ENCODE assay signal across 1 cellular context in the genomic region with DNA sequence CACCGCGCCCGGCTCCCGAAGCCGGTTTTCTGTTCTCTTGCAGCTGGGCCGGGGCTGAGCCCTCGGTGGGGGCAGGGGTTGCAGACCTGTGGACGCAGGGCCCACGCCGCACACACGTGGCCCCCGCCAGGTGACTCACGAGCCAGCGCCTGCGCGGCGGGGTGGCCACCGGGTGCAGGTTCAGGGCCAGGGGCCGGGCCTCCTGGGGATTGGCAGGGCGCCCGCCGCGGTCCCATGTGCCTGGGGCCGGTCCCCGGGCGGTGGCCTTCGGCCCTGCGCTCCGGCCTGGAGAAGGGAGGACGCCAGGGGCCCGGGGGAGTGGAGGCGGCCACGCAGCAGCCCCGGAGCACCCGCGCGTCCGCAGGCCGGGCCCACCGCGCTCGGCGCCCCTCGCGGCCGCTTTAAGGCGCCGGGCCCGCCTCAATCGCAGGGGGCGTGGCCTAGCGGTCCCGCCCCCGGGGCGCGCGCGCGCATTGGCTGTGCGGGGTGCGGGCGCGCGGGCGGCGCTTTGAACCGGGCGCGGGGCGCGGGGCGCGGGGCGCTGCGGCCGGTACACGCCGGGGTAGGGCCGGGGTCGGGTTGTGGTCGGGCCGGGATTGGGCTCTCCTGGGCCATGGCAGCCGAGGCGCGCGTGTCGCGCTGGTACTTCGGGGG.
TF ChIP-seq lines count a peak whose summit lies in the region.

A gene with protein sequence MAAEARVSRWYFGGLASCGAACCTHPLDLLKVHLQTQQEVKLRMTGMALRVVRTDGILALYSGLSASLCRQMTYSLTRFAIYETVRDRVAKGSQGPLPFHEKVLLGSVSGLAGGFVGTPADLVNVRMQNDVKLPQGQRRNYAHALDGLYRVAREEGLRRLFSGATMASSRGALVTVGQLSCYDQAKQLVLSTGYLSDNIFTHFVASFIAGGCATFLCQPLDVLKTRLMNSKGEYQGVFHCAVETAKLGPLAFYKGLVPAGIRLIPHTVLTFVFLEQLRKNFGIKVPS (plus strand): TSS at position 471 of the 654 bp plus-strand sequence. CDS start 143 bp downstream, at position 614.

TF ChIP-seq in HEK293, 187 proteins besides CTCF, POLR2A, EP300 and RAD21 (continued from another document and continues in another):
- TF ChIP-seq ZNF560 (tag by site-specific recombination; IDR thresholded peaks at IDR 0.05; ENCODE audit: borderline replicate concordance), result no peak
- TF ChIP-seq KLF16 (tag by site-specific recombination; IDR thresholded peaks at IDR 0.05), result peak; percentile 64; the same call in 1 of the 2 replicates
- peak; percentile 54; the same call in 1 of the 2 replicates for TF ChIP-seq ZBTB17 (tag by site-specific recombination; IDR thresholded peaks at IDR 0.05)
- TF ChIP-seq RBAK (tag by site-specific recombination; IDR thresholded peaks at IDR 0.05), result no peak
- TF ChIP-seq ZNF600 (tag by site-specific recombination; IDR thresholded peaks at IDR 0.05), result no peak
- TF ChIP-seq, protein P1, sequence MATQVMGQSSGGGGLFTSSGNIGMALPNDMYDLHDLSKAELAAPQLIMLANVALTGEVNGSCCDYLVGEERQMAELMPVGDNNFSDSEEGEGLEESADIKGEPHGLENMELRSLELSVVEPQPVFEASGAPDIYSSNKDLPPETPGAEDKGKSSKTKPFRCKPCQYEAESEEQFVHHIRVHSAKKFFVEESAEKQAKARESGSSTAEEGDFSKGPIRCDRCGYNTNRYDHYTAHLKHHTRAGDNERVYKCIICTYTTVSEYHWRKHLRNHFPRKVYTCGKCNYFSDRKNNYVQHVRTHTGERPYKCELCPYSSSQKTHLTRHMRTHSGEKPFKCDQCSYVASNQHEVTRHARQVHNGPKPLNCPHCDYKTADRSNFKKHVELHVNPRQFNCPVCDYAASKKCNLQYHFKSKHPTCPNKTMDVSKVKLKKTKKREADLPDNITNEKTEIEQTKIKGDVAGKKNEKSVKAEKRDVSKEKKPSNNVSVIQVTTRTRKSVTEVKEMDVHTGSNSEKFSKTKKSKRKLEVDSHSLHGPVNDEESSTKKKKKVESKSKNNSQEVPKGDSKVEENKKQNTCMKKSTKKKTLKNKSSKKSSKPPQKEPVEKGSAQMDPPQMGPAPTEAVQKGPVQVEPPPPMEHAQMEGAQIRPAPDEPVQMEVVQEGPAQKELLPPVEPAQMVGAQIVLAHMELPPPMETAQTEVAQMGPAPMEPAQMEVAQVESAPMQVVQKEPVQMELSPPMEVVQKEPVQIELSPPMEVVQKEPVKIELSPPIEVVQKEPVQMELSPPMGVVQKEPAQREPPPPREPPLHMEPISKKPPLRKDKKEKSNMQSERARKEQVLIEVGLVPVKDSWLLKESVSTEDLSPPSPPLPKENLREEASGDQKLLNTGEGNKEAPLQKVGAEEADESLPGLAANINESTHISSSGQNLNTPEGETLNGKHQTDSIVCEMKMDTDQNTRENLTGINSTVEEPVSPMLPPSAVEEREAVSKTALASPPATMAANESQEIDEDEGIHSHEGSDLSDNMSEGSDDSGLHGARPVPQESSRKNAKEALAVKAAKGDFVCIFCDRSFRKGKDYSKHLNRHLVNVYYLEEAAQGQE (tag by site-specific recombination; IDR thresholded peaks at IDR 0.05), result no peak
- TF ChIP-seq ZNF19 (tag by site-specific recombination; IDR thresholded peaks at IDR 0.05; ENCODE audit: low read depth), result no peak
- TF ChIP-seq, protein P2, sequence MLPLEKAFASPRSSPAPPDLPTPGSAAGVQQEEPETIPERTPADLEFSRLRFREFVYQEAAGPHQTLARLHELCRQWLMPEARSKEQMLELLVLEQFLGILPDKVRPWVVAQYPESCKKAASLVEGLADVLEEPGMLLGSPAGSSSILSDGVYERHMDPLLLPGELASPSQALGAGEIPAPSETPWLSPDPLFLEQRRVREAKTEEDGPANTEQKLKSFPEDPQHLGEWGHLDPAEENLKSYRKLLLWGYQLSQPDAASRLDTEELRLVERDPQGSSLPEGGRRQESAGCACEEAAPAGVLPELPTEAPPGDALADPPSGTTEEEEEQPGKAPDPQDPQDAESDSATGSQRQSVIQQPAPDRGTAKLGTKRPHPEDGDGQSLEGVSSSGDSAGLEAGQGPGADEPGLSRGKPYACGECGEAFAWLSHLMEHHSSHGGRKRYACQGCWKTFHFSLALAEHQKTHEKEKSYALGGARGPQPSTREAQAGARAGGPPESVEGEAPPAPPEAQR (tag by site-specific recombination; IDR thresholded peaks at IDR 0.05), result no peak
- no peak for TF ChIP-seq ZNF404 (tag by site-specific recombination; IDR thresholded peaks at IDR 0.05)
- no peak for TF ChIP-seq ZNF664 (tag by site-specific recombination; IDR thresholded peaks at IDR 0.05)
- no peak for TF ChIP-seq ZNF175 (tag by site-specific recombination; IDR thresholded peaks at IDR 0.05)
- TF ChIP-seq ZNF184 (tag by site-specific recombination; IDR thresholded peaks at IDR 0.05), result 0 out of 2 replicates have a peak, but pooled peaks have one; percentile 53
- TF ChIP-seq, protein P3, sequence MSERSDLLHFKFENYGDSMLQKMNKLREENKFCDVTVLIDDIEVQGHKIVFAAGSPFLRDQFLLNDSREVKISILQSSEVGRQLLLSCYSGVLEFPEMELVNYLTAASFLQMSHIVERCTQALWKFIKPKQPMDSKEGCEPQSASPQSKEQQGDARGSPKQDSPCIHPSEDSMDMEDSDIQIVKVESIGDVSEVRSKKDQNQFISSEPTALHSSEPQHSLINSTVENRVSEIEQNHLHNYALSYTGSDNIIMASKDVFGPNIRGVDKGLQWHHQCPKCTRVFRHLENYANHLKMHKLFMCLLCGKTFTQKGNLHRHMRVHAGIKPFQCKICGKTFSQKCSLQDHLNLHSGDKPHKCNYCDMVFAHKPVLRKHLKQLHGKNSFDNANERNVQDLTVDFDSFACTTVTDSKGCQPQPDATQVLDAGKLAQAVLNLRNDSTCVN (tag by site-specific recombination; optimal IDR thresholded peaks at IDR 0.05), result peak; percentile 62
- TF ChIP-seq, protein P4, sequence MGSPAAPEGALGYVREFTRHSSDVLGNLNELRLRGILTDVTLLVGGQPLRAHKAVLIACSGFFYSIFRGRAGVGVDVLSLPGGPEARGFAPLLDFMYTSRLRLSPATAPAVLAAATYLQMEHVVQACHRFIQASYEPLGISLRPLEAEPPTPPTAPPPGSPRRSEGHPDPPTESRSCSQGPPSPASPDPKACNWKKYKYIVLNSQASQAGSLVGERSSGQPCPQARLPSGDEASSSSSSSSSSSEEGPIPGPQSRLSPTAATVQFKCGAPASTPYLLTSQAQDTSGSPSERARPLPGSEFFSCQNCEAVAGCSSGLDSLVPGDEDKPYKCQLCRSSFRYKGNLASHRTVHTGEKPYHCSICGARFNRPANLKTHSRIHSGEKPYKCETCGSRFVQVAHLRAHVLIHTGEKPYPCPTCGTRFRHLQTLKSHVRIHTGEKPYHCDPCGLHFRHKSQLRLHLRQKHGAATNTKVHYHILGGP (tag by site-specific recombination; IDR thresholded peaks at IDR 0.05), result no peak
- TF ChIP-seq, protein P5, sequence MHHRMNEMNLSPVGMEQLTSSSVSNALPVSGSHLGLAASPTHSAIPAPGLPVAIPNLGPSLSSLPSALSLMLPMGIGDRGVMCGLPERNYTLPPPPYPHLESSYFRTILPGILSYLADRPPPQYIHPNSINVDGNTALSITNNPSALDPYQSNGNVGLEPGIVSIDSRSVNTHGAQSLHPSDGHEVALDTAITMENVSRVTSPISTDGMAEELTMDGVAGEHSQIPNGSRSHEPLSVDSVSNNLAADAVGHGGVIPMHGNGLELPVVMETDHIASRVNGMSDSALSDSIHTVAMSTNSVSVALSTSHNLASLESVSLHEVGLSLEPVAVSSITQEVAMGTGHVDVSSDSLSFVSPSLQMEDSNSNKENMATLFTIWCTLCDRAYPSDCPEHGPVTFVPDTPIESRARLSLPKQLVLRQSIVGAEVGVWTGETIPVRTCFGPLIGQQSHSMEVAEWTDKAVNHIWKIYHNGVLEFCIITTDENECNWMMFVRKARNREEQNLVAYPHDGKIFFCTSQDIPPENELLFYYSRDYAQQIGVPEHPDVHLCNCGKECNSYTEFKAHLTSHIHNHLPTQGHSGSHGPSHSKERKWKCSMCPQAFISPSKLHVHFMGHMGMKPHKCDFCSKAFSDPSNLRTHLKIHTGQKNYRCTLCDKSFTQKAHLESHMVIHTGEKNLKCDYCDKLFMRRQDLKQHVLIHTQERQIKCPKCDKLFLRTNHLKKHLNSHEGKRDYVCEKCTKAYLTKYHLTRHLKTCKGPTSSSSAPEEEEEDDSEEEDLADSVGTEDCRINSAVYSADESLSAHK (tag by site-specific recombination; IDR thresholded peaks at IDR 0.05), result no peak
- TF ChIP-seq, protein P6, sequence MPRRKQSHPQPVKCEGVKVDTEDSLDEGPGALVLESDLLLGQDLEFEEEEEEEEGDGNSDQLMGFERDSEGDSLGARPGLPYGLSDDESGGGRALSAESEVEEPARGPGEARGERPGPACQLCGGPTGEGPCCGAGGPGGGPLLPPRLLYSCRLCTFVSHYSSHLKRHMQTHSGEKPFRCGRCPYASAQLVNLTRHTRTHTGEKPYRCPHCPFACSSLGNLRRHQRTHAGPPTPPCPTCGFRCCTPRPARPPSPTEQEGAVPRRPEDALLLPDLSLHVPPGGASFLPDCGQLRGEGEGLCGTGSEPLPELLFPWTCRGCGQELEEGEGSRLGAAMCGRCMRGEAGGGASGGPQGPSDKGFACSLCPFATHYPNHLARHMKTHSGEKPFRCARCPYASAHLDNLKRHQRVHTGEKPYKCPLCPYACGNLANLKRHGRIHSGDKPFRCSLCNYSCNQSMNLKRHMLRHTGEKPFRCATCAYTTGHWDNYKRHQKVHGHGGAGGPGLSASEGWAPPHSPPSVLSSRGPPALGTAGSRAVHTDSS (tag by site-specific recombination; IDR thresholded peaks at IDR 0.05), result no peak; the same call in 1 of the 2 replicates
- peak; percentile 55; the same call in 1 of the 2 replicates for TF ChIP-seq IKZF3 (tag by site-specific recombination; IDR thresholded peaks at IDR 0.05)
- TF ChIP-seq ZNF266 (tag by site-specific recombination; IDR thresholded peaks at IDR 0.05; ENCODE audit: low read depth), result no peak
- TF ChIP-seq WT1 (tag by site-specific recombination; IDR thresholded peaks at IDR 0.05), result 0 out of 2 replicates have a peak, but pooled peaks have one; percentile 9
- no peak for TF ChIP-seq ZNF785 (tag by site-specific recombination; IDR thresholded peaks at IDR 0.05)
- TF ChIP-seq ZNF510 (tag by site-specific recombination; IDR thresholded peaks at IDR 0.05; ENCODE audit: insufficient replicate concordance), result no peak
- TF ChIP-seq EGR2 (tag by site-specific recombination; IDR thresholded peaks at IDR 0.05; ENCODE audit: low read depth), result peak; percentile 58
- TF ChIP-seq ZNF433 (tag by site-specific recombination; IDR thresholded peaks at IDR 0.05; ENCODE audit: low read depth), result no peak
- TF ChIP-seq, protein P7, sequence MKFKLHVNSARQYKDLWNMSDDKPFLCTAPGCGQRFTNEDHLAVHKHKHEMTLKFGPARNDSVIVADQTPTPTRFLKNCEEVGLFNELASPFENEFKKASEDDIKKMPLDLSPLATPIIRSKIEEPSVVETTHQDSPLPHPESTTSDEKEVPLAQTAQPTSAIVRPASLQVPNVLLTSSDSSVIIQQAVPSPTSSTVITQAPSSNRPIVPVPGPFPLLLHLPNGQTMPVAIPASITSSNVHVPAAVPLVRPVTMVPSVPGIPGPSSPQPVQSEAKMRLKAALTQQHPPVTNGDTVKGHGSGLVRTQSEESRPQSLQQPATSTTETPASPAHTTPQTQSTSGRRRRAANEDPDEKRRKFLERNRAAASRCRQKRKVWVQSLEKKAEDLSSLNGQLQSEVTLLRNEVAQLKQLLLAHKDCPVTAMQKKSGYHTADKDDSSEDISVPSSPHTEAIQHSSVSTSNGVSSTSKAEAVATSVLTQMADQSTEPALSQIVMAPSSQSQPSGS (tag by site-specific recombination; IDR thresholded peaks at IDR 0.05; ENCODE audit: low read depth), result no peak
- no peak for TF ChIP-seq ZNF169 (tag by site-specific recombination; IDR thresholded peaks at IDR 0.05)
- TF ChIP-seq, protein P8, sequence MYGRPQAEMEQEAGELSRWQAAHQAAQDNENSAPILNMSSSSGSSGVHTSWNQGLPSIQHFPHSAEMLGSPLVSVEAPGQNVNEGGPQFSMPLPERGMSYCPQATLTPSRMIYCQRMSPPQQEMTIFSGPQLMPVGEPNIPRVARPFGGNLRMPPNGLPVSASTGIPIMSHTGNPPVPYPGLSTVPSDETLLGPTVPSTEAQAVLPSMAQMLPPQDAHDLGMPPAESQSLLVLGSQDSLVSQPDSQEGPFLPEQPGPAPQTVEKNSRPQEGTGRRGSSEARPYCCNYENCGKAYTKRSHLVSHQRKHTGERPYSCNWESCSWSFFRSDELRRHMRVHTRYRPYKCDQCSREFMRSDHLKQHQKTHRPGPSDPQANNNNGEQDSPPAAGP (tag by site-specific recombination; IDR thresholded peaks at IDR 0.05), result 0 out of 2 replicates have a peak, but pooled peaks have one; percentile 38
- TF ChIP-seq ZNF76 (tag by site-specific recombination; IDR thresholded peaks at IDR 0.05; ENCODE audit: borderline replicate concordance, low read depth), result peak; percentile 53; the same call in 1 of the 2 replicates
- TF ChIP-seq ZFP3 (tag by site-specific recombination; IDR thresholded peaks at IDR 0.05; ENCODE audit: low read depth), result no peak
- no peak for TF ChIP-seq ZNF157 (tag by site-specific recombination; IDR thresholded peaks at IDR 0.05)
- TF ChIP-seq, protein P9, sequence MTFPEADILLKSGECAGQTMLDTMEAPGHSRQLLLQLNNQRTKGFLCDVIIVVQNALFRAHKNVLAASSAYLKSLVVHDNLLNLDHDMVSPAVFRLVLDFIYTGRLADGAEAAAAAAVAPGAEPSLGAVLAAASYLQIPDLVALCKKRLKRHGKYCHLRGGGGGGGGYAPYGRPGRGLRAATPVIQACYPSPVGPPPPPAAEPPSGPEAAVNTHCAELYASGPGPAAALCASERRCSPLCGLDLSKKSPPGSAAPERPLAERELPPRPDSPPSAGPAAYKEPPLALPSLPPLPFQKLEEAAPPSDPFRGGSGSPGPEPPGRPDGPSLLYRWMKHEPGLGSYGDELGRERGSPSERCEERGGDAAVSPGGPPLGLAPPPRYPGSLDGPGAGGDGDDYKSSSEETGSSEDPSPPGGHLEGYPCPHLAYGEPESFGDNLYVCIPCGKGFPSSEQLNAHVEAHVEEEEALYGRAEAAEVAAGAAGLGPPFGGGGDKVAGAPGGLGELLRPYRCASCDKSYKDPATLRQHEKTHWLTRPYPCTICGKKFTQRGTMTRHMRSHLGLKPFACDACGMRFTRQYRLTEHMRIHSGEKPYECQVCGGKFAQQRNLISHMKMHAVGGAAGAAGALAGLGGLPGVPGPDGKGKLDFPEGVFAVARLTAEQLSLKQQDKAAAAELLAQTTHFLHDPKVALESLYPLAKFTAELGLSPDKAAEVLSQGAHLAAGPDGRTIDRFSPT (tag by site-specific recombination; IDR thresholded peaks at IDR 0.05), result peak; percentile 33; the same call in 1 of the 2 replicates
- peak; percentile 45; the same call in 1 of the 2 replicates for TF ChIP-seq ZNF10 (tag by site-specific recombination; IDR thresholded peaks at IDR 0.05)
- TF ChIP-seq ZNF830 (tag by site-specific recombination; IDR thresholded peaks at IDR 0.05; ENCODE audit: low read depth), result no peak
- TF ChIP-seq, protein P10, sequence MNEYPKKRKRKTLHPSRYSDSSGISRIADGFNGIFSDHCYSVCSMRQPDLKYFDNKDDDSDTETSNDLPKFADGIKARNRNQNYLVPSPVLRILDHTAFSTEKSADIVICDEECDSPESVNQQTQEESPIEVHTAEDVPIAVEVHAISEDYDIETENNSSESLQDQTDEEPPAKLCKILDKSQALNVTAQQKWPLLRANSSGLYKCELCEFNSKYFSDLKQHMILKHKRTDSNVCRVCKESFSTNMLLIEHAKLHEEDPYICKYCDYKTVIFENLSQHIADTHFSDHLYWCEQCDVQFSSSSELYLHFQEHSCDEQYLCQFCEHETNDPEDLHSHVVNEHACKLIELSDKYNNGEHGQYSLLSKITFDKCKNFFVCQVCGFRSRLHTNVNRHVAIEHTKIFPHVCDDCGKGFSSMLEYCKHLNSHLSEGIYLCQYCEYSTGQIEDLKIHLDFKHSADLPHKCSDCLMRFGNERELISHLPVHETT (tag by site-specific recombination; IDR thresholded peaks at IDR 0.05), result no peak
- TF ChIP-seq ZSCAN16 (tag by site-specific recombination; IDR thresholded peaks at IDR 0.05), result no peak
- TF ChIP-seq ZNF302 (tag by site-specific recombination; IDR thresholded peaks at IDR 0.05; ENCODE audit: low read depth), result no peak
